Comparison of ENCODE assay signal across 10 cellular contexts in genomic region chr14:69048456-69048855, GRCh38.
A peak's percentile ranks its signal among the peaks of the same experiment; 100 is the strongest.
DNase-seq lines count a peak whose midpoint lies in the region; ATAC-seq and TF ChIP-seq lines count a peak whose summit lies in the region.
"Had no signal": no experiment of that assay in that cellular context is flagged by ENCODE, and none has a peak within 500 bp of the region (broad histone marks: within the 10 kb centered on the region; RNA-seq: fewer than 3 reads in every experiment).

No MANE protein-coding gene starts in this region.

- no peak for TF ChIP-seq CTCF in BE2C (IDR thresholded peaks at IDR 0.05; ENCODE audit: low read depth, low read length)
- no peak for TF ChIP-seq CTCF in DND-41 (IDR thresholded peaks at IDR 0.05; ENCODE audit: borderline replicate concordance, extremely low read depth, low read length, poor library complexity, severe bottlenecking)
- no peak for TF ChIP-seq CTCF in fibroblast of villous mesenchyme (IDR thresholded peaks at IDR 0.05; ENCODE audit: insufficient read depth, low read depth, low read length)
- no peak for TF ChIP-seq CTCF in smooth muscle cell (IDR thresholded peaks at IDR 0.05; ENCODE audit: borderline replicate concordance, insufficient read depth, poor library complexity, severe bottlenecking)

- H2AFZ ChIP-seq in DND-41 (ENCODE audit: low read depth, low read length): no peak overlapping the region
- no peak overlapping the region for H2AFZ ChIP-seq in smooth muscle cell (ENCODE audit: low read depth)

- peaks cover 43% of the 10 kb centered on the region for H3F3A ChIP-seq in smooth muscle cell (ENCODE audit: low read depth)

- H4K20me1 ChIP-seq in DND-41 (ENCODE audit: insufficient read depth, low read length): no peaks in the 10 kb centered on the region
- no peaks in the 10 kb centered on the region for H4K20me1 ChIP-seq in smooth muscle cell (ENCODE audit: low read depth)

- no peak overlapping the region for H3K9ac ChIP-seq in DND-41 (ENCODE audit: low read depth, low read length)
- no peak overlapping the region for H3K9ac ChIP-seq in smooth muscle cell (ENCODE audit: low read depth)

- H3K4me2 ChIP-seq in DND-41 (ENCODE audit: insufficient read depth, low read length) (no peak overlapping the region), smooth muscle cell (no peak overlapping the region)

- WGBS in smooth muscle cell (ENCODE audit: low lambda C conversion rate): 98% methylated on average over 3 of the region's 3 CpGs

- no peaks in the 10 kb centered on the region for H3K79me2 ChIP-seq in DND-41 (ENCODE audit: insufficient read depth, low read length)
- H3K79me2 ChIP-seq in smooth muscle cell (ENCODE audit: low read depth): peaks cover 10% of the 10 kb centered on the region

- H3K4me3 ChIP-seq in BE2C (ENCODE audit: low read depth, low read length) (no peak overlapping the region), DND-41 (ENCODE audit: low read depth in 1 of 2, low read length in 2 of 2) (no peak overlapping the region), fibroblast of villous mesenchyme (ENCODE audit: low read depth, low read length) (no peak overlapping the region), smooth muscle cell (no peak overlapping the region)

- H3K27ac ChIP-seq in DND-41 (ENCODE audit: low read length) (no peak overlapping the region), smooth muscle cell (ENCODE audit: low read depth) (no peak overlapping the region)

- H3K27me3 ChIP-seq in BE2C (no peaks in the 10 kb centered on the region), DND-41 (ENCODE audit: insufficient read depth, low read length, poor library complexity) (peaks cover 2% of the 10 kb centered on the region), smooth muscle cell (ENCODE audit: low read depth) (no peaks in the 10 kb centered on the region)

- DNase-seq in BE2C (peak; percentile 59), DND-41 (peak; percentile 11), fibroblast of villous mesenchyme (ENCODE audit: low read depth) (peak; percentile 36), smooth muscle cell (lab: John Stamatoyannopoulos, UW; ENCODE audit: unreplicated experiment) (no peak), ureter (ENCODE audit: low spot score) (no peak)
- no peak for DNase-seq in activated effector memory CD4-positive, alpha-beta T cell treated with Interleukin-2 at 50 U/mL for 16 hours
- no peak for DNase-seq in activated CD8-positive, alpha-beta memory T cell treated with anti-CD3 and anti-CD28 coated beads for 24 hours
- DNase-seq: caudate nucleus, nephron progenitor cell had no signal

- ATAC-seq in DND-41 (ENCODE audit: insufficient read depth, low read depth) (no peak), SK-N-SH treated with all-trans-retinoic acid at 6 μM for 48 hours (0 out of 3 replicates have a peak, but pooled peaks have one; percentile 14)

- no peaks in the 10 kb centered on the region for H3K9me3 ChIP-seq in BE2C
- H3K9me3 ChIP-seq in DND-41 (ENCODE audit: insufficient read depth, low read length, severe bottlenecking): no peaks in the 10 kb centered on the region
- H3K9me3 ChIP-seq in smooth muscle cell (replicated peaks; ENCODE audit: low read depth): no peaks in the 10 kb centered on the region

- peaks cover 2% of the 10 kb centered on the region; the same call in 1 of the 2 replicates for H3K36me3 ChIP-seq in BE2C
- H3K36me3 ChIP-seq in DND-41 (ENCODE audit: insufficient read depth, low read length): peaks cover 11% of the 10 kb centered on the region; the same call in 1 of the 2 replicates
- no peaks in the 10 kb centered on the region for H3K36me3 ChIP-seq in smooth muscle cell (ENCODE audit: low read depth)

- peaks cover 38% of the 10 kb centered on the region for H3K4me1 ChIP-seq in BE2C
- H3K4me1 ChIP-seq in DND-41 (ENCODE audit: insufficient read depth, low read length): no peaks in the 10 kb centered on the region
- H3K4me1 ChIP-seq in smooth muscle cell (ENCODE audit: low read depth): peaks cover 51% of the 10 kb centered on the region

TF ChIP-seq in SK-N-SH treated with all-trans-retinoic acid at 6 μM for 48 hours, 23 proteins besides CTCF, POLR2A, EP300 and RAD21:
- TF ChIP-seq ZNF70 (CRISPR knock-in tag; IDR thresholded peaks at IDR 0.05) (no peak), SNAI2 (CRISPR knock-in tag; IDR thresholded peaks at IDR 0.05) (no peak), GLIS3 (CRISPR knock-in tag; IDR thresholded peaks at IDR 0.05) (no peak), POU6F1 (CRISPR knock-in tag; IDR thresholded peaks at IDR 0.05; ENCODE audit: borderline replicate concordance, low read depth) (no peak), ZFP30 (CRISPR knock-in tag; IDR thresholded peaks at IDR 0.05) (no peak), BACH2 (CRISPR knock-in tag; IDR thresholded peaks at IDR 0.05; ENCODE audit: borderline replicate concordance) (no peak), CSRNP3 (CRISPR knock-in tag; IDR thresholded peaks at IDR 0.05) (no peak), OSR1 (CRISPR knock-in tag; IDR thresholded peaks at IDR 0.05) (no peak), CSDC2 (CRISPR knock-in tag; IDR thresholded peaks at IDR 0.05) (no peak), TCF4 (CRISPR knock-in tag; IDR thresholded peaks at IDR 0.05; ENCODE audit: borderline replicate concordance) (no peak), ARNTL (CRISPR knock-in tag; IDR thresholded peaks at IDR 0.05; ENCODE audit: borderline replicate concordance, low read depth) (no peak), ESRRG (CRISPR knock-in tag; IDR thresholded peaks at IDR 0.05) (no peak), ISL1 (CRISPR knock-in tag; IDR thresholded peaks at IDR 0.05) (no peak), PATZ1 (CRISPR knock-in tag; IDR thresholded peaks at IDR 0.05; ENCODE audit: borderline replicate concordance) (no peak), PPARA (CRISPR knock-in tag; IDR thresholded peaks at IDR 0.05; ENCODE audit: borderline replicate concordance) (no peak)
TF ChIP-seq in SK-N-SH treated with all-trans-retinoic acid at 6 μM for 48 hours: peak in this region for 0.

Comparison
In these comparisons a context has a peak if more than half of its experiments do, and no peak if none do; other contexts are left out.
1. DNase-seq: peak in BE2C (single experiment), DND-41 (single experiment) and fibroblast of villous mesenchyme (single experiment); none in smooth muscle cell (single experiment), activated effector memory CD4-positive, alpha-beta T cell treated with Interleukin-2 at 50 U/mL for 16 hours (single experiment), ureter (single experiment) and activated CD8-positive, alpha-beta memory T cell treated with anti-CD3 and anti-CD28 coated beads for 24 hours (single experiment).